1 cellular context compared by ENCODE assay signal in the genomic region with DNA sequence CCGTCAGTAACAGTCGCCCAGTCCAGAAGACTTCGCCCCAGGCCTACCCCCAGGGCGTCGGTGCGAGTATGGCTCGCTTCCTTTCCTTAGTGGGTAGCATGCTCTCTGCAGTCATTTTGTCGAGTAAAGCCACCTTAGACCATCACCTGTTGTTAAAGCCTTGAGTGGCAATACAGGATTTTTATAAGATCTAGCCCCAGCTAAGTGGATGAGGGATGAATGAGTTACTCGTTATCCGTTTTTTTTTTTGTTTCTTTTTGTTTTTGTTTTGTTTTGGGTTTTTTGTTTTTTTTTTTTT.
TF ChIP-seq lines count a peak whose summit lies in the region.

No MANE protein-coding gene starts in this region.

TF ChIP-seq in endothelial cell of umbilical vein, 7 proteins besides CTCF, POLR2A, EP300 and RAD21:
- no peak for TF ChIP-seq EZH2 (IDR thresholded peaks at IDR 0.05; ENCODE audit: borderline replicate concordance, low read depth, low read length, severe bottlenecking)
- TF ChIP-seq POLR2AphosphoS5 (IDR thresholded peaks at IDR 0.05; ENCODE audit: insufficient read depth, low read depth, low read length): peak; percentile 62
TF ChIP-seq in endothelial cell of umbilical vein: peak in this region for 1.
